Comparison of ENCODE assay signal across 1 cellular context in genomic region chr6:167398214-167399050, GRCh38.
A peak's percentile ranks its signal among the peaks of the same experiment; 100 is the strongest.
TF ChIP-seq lines count a peak whose summit lies in the region.

No MANE protein-coding gene starts in this region.

TF ChIP-seq in HepG2, 621 proteins besides CTCF, POLR2A, EP300 and RAD21 (continued from another document and continues in another):
- TF ChIP-seq ARID4A (CRISPR knock-in tag; IDR thresholded peaks at IDR 0.05; ENCODE audit: borderline replicate concordance), result peak; percentile 87; the same call in 1 of the 2 replicates
- no peak; the same call in 1 of the 2 replicates for TF ChIP-seq ZNF790 (CRISPR knock-in tag; IDR thresholded peaks at IDR 0.05; ENCODE audit: borderline replicate concordance)
- 0 out of 2 replicates have a peak, but pooled peaks have one; percentile 40 for TF ChIP-seq CREB3 (CRISPR knock-in tag; IDR thresholded peaks at IDR 0.05)
- TF ChIP-seq MTA1 (CRISPR knock-in tag; IDR thresholded peaks at IDR 0.05; ENCODE audit: borderline replicate concordance), result peak; percentile 96
- no peak for TF ChIP-seq MZF1 (CRISPR knock-in tag; IDR thresholded peaks at IDR 0.05; ENCODE audit: borderline replicate concordance)
- peak; percentile 78 for TF ChIP-seq ATF1 (CRISPR knock-in tag; IDR thresholded peaks at IDR 0.05)
- TF ChIP-seq FOXA3 (CRISPR knock-in tag; IDR thresholded peaks at IDR 0.05), result peak; percentile 99
- peak; percentile 98 for TF ChIP-seq ZBTB43 (CRISPR knock-in tag; conservative IDR thresholded peaks at IDR 0.05)
- peak; percentile 100 for TF ChIP-seq HMG20A (CRISPR knock-in tag; IDR thresholded peaks at IDR 0.05; ENCODE audit: borderline replicate concordance)
- TF ChIP-seq ZBED4 (CRISPR knock-in tag; IDR thresholded peaks at IDR 0.05; ENCODE audit: borderline replicate concordance), result peak; percentile 90
- peak; percentile 94; the same call in 1 of the 2 replicates for TF ChIP-seq XBP1 (CRISPR knock-in tag; IDR thresholded peaks at IDR 0.05)
- TF ChIP-seq SETDB1 (CRISPR knock-in tag; IDR thresholded peaks at IDR 0.05; ENCODE audit: borderline replicate concordance), result no peak
- peak; percentile 95 for TF ChIP-seq ZNF431 (CRISPR knock-in tag; IDR thresholded peaks at IDR 0.05; ENCODE audit: borderline replicate concordance, low read depth)
- TF ChIP-seq KDM5B (CRISPR knock-in tag; IDR thresholded peaks at IDR 0.05; ENCODE audit: borderline replicate concordance), result peak; percentile 51
- no peak for TF ChIP-seq ZNF740 (CRISPR knock-in tag; IDR thresholded peaks at IDR 0.05)
- TF ChIP-seq ZNF10 (CRISPR knock-in tag; IDR thresholded peaks at IDR 0.05; ENCODE audit: borderline replicate concordance, low read depth), result no peak
- no peak for TF ChIP-seq THAP8 (CRISPR knock-in tag; IDR thresholded peaks at IDR 0.05; ENCODE audit: borderline replicate concordance)
- TF ChIP-seq PTBP1 (IDR thresholded peaks at IDR 0.05; ENCODE audit: low read depth, low read length, poor library complexity, severe bottlenecking), result no peak
- TF ChIP-seq ZNF788 (CRISPR knock-in tag; IDR thresholded peaks at IDR 0.05; ENCODE audit: borderline replicate concordance), result peak; percentile 99; the same call in 1 of the 2 replicates
- peak; percentile 90 for TF ChIP-seq MYC (CRISPR knock-in tag; IDR thresholded peaks at IDR 0.05; ENCODE audit: borderline replicate concordance)
- peak; percentile 54 for TF ChIP-seq STAG1 (CRISPR knock-in tag; IDR thresholded peaks at IDR 0.05)
- peak; percentile 77; the same call in 1 of the 2 replicates for TF ChIP-seq ZBTB26 (CRISPR knock-in tag; IDR thresholded peaks at IDR 0.05; ENCODE audit: borderline replicate concordance)
- TF ChIP-seq ZBTB2 (CRISPR knock-in tag; IDR thresholded peaks at IDR 0.05; ENCODE audit: low read depth), result no peak; the same call in 1 of the 2 replicates
- no peak for TF ChIP-seq ZNF251 (CRISPR knock-in tag; IDR thresholded peaks at IDR 0.05)
- TF ChIP-seq SALL2 (CRISPR knock-in tag; IDR thresholded peaks at IDR 0.05), result peak; percentile 99
- peak; percentile 95 for TF ChIP-seq NR2F2 (IDR thresholded peaks at IDR 0.05; ENCODE audit: borderline replicate concordance, low read depth)
- no peak for TF ChIP-seq EEA1 (CRISPR knock-in tag; IDR thresholded peaks at IDR 0.05; ENCODE audit: borderline replicate concordance)
- no peak for TF ChIP-seq ZSCAN30 (CRISPR knock-in tag; IDR thresholded peaks at IDR 0.05)
- peak; percentile 92 for TF ChIP-seq ZFX (CRISPR knock-in tag; IDR thresholded peaks at IDR 0.05; ENCODE audit: low read depth)
- TF ChIP-seq FOXP1 (IDR thresholded peaks at IDR 0.05), result peak; percentile 70; the same call in 1 of the 2 replicates
- TF ChIP-seq FOXP1 (CRISPR knock-in tag; IDR thresholded peaks at IDR 0.05), result peak; percentile 98
- TF ChIP-seq SKIL (CRISPR knock-in tag; IDR thresholded peaks at IDR 0.05; ENCODE audit: borderline replicate concordance), result peak; percentile 99
- peak; percentile 100 for TF ChIP-seq GATA4 (IDR thresholded peaks at IDR 0.05; ENCODE audit: borderline replicate concordance, low read depth)
- TF ChIP-seq E2F5 (CRISPR knock-in tag; conservative IDR thresholded peaks at IDR 0.05), result no peak
- TF ChIP-seq ZBTB42 (CRISPR knock-in tag; IDR thresholded peaks at IDR 0.05), result no peak
- no peak for TF ChIP-seq RFX3 (CRISPR knock-in tag; IDR thresholded peaks at IDR 0.05)
- TF ChIP-seq TOE1 (CRISPR knock-in tag; IDR thresholded peaks at IDR 0.05), result peak; percentile 96
- peak; percentile 90; the same call in 1 of the 2 replicates for TF ChIP-seq ETV5 (CRISPR knock-in tag; IDR thresholded peaks at IDR 0.05; ENCODE audit: borderline replicate concordance)
- TF ChIP-seq TRIM22 (IDR thresholded peaks at IDR 0.05), result no peak
- TF ChIP-seq ZNF138 (CRISPR knock-in tag; IDR thresholded peaks at IDR 0.05; ENCODE audit: low read depth), result no peak
